In genomic region chr1:22045604-22046228, GRCh38 we compare ENCODE assay signal across 21 cellular contexts. TPM values are rescaled to one million over a fixed set of nuclear protein-coding genes. Genes with fewer than 3 reads are reported as not detected.
A peak's percentile ranks its signal among the peaks of the same experiment; 100 is the strongest.
DNase-seq lines count a peak whose midpoint lies in the region; ATAC-seq and TF ChIP-seq lines count a peak whose summit lies in the region.
"Had no signal": no experiment of that assay in that cellular context is flagged by ENCODE, and none has a peak within 500 bp of the region (broad histone marks: within the 10 kb centered on the region; RNA-seq: fewer than 3 reads in every experiment).

No MANE protein-coding gene starts in this region.

- peak overlapping the region; percentile 63 for H3K27ac Mint-ChIP-seq in activated CD4-positive, alpha-beta T cell treated with anti-CD3 and anti-CD28 coated beads for 36 hours
- H3K27ac Mint-ChIP-seq in stimulated activated memory B cell treated with anti-CD40 and anti-IgM and Interleukin-4, amounts not matched to agents 10 μg/mL and 1 μg/mL and 100 μg/mL, for 72 hours, result peak overlapping the region; percentile 2
- H3K27ac Mint-ChIP-seq: activated B cell treated with CpG ODN at 0.5 μM for 24 hours had no signal

- TF ChIP-seq CTCF in RWPE2 (IDR thresholded peaks at IDR 0.05; ENCODE audit: poor library complexity, severe bottlenecking), result no peak

- H3K27me3 ChIP-seq in RWPE2 (ENCODE audit: insufficient read depth, poor library complexity, severe bottlenecking) (no peaks in the 10 kb centered on the region), esophagus (ENCODE audit: control insufficient read depth in 1 of 2, insufficient read depth in 2 of 2, low read length in 2 of 2) (no peaks in the 10 kb centered on the region)

- 61 to 63% methylated on average over 2 of the region's 2 CpGs for WGBS in esophagus, 2 donors

- peaks cover 4% of the 10 kb centered on the region for H3K36me3 Mint-ChIP-seq in activated CD4-positive, alpha-beta T cell treated with anti-CD3 and anti-CD28 coated beads for 36 hours (ENCODE audit: low read depth)
- H3K36me3 Mint-ChIP-seq in stimulated activated memory B cell treated with anti-CD40 and anti-IgM and Interleukin-4, amounts not matched to agents 10 μg/mL and 1 μg/mL and 100 μg/mL, for 72 hours, result peaks cover 6% of the 10 kb centered on the region

- H3K27me3 Mint-ChIP-seq in activated CD4-positive, alpha-beta T cell treated with anti-CD3 and anti-CD28 coated beads for 36 hours, result no peaks in the 10 kb centered on the region
- no peaks in the 10 kb centered on the region for H3K27me3 Mint-ChIP-seq in stimulated activated memory B cell treated with anti-CD40 and anti-IgM and Interleukin-4, amounts not matched to agents 10 μg/mL and 1 μg/mL and 100 μg/mL, for 72 hours
- H3K27me3 Mint-ChIP-seq: activated B cell treated with CpG ODN at 0.5 μM for 24 hours had no signal

- POLR2A ChIA-PET in activated CD4-positive, alpha-beta T cell treated with anti-CD3 and anti-CD28 coated beads for 36 hours (lab: Charles Lee), result no interaction called here

- intact Hi-C loops in activated CD4-positive, alpha-beta T cell treated with anti-CD3 and anti-CD28 coated beads for 36 hours (cut with DNase I, micrococcal nuclease), result no loop called here
- intact Hi-C loops in posterior vena cava (cut with DNase I), result no loop called here

- H3K36me3 ChIP-seq in RWPE2 (ENCODE audit: low read depth) (no peaks in the 10 kb centered on the region), esophagus (ENCODE audit: control insufficient read depth in 2 of 2, insufficient read depth in 2 of 2, low read length in 1 of 2) (no peaks in the 10 kb centered on the region)

- peak overlapping the region; percentile 82 for H3K27ac ChIP-seq in RWPE2 (ENCODE audit: poor library complexity, severe bottlenecking)
- peak overlapping the region; percentile 43 to 61 for H3K27ac ChIP-seq in esophagus (ENCODE audit: low read depth in 2 of 2, low read length in 1 of 2)

- H3K4me1 ChIP-seq in RWPE2 (ENCODE audit: insufficient read depth, poor library complexity, severe bottlenecking) (peaks cover 44% of the 10 kb centered on the region), esophagus (ENCODE audit: control insufficient read depth in 2 of 2, insufficient read depth in 2 of 2, low read length in 1 of 2) (peaks cover 0 to 13% of the 10 kb centered on the region in 2 donors)

- no peak for DNase-seq in activated CD4-positive, alpha-beta T cell treated with anti-CD3 and anti-CD28 coated beads for 36 hours
- no peak for DNase-seq in activated CD4-positive, alpha-beta T cell treated with anti-CD3 and anti-CD28 coated beads for 4 hours
- no peak for DNase-seq in RWPE2 (ENCODE audit: low spot score)
- no peak for DNase-seq in stimulated activated CD4-positive, alpha-beta T cell treated with anti-CD3 and anti-CD28 coated beads, Interleukin-4, amount 100 ng/mL, for 24 hours
- DNase-seq in posterior vena cava (ENCODE audit: low spot score), result no peak
- DNase-seq: activated B cell treated with CpG ODN at 0.5 μM for 24 hours; activated CD8-positive, alpha-beta memory T cell treated with anti-CD3 and anti-CD28 coated beads, Interleukin-2, amount 50 U/mL, for 4 hours; GF-D8; head of caudate nucleus; MM.1S; NCI-H2081 treated with DMSO at 0.1 percent for 48 hours; NCI-H526 treated with DMSO at 0.1 percent for 48 hours had no signal

- H3K4me1 Mint-ChIP-seq in activated CD4-positive, alpha-beta T cell treated with anti-CD3 and anti-CD28 coated beads for 36 hours, result peaks cover 62% of the 10 kb centered on the region
- peaks cover 50% of the 10 kb centered on the region for H3K4me1 Mint-ChIP-seq in stimulated activated memory B cell treated with anti-CD40 and anti-IgM and Interleukin-4, amounts not matched to agents 10 μg/mL and 1 μg/mL and 100 μg/mL, for 72 hours

- H3K9me3 ChIP-seq in RWPE2 (ENCODE audit: severe bottlenecking) (no peaks in the 10 kb centered on the region), esophagus (ENCODE audit: control insufficient read depth in 2 of 2, insufficient read depth in 1 of 2, low read depth in 1 of 2, low read length in 1 of 2) (no peaks in the 10 kb centered on the region)

- peaks cover 4% of the 10 kb centered on the region for H3K9me3 Mint-ChIP-seq in activated CD4-positive, alpha-beta T cell treated with anti-CD3 and anti-CD28 coated beads for 36 hours (ENCODE audit: low read depth)
- H3K9me3 Mint-ChIP-seq in stimulated activated memory B cell treated with anti-CD40 and anti-IgM and Interleukin-4, amounts not matched to agents 10 μg/mL and 1 μg/mL and 100 μg/mL, for 72 hours, result peaks cover 4% of the 10 kb centered on the region

- no peak overlapping the region for H3K4me3 ChIP-seq in RWPE2 (ENCODE audit: severe bottlenecking)
- H3K4me3 ChIP-seq in esophagus (ENCODE audit: low read depth in 1 of 2, low read length in 2 of 2), result no peak overlapping the region
- H3K4me3 ChIP-seq: skin epidermis had no signal

- no peak overlapping the region for H3K4me3 Mint-ChIP-seq in activated CD4-positive, alpha-beta T cell treated with anti-CD3 and anti-CD28 coated beads for 36 hours
- no peak overlapping the region for H3K4me3 Mint-ChIP-seq in stimulated activated memory B cell treated with anti-CD40 and anti-IgM and Interleukin-4, amounts not matched to agents 10 μg/mL and 1 μg/mL and 100 μg/mL, for 72 hours
- H3K4me3 Mint-ChIP-seq: activated B cell treated with CpG ODN at 0.5 μM for 24 hours had no signal

- CTCF ChIA-PET in activated CD4-positive, alpha-beta T cell treated with anti-CD3 and anti-CD28 coated beads for 36 hours (lab: Charles Lee), result no interaction called here

- ATAC-seq in activated CD4-positive, alpha-beta T cell treated with anti-CD3 and anti-CD28 coated beads for 36 hours, result no peak
- ATAC-seq in RWPE2 (ENCODE audit: low read depth) (no peak), HG03469 (IDR thresholded peaks at IDR 0.05; ENCODE audit: unreplicated experiment) (no peak)
- ATAC-seq in stimulated activated memory B cell treated with anti-CD40 and anti-IgM and Interleukin-4, amounts not matched to agents 10 μg/mL and 1 μg/mL and 100 μg/mL, for 72 hours, result no peak

RNA-seq across cellular contexts. Expression of gene CDC42, which starts 6.8 kb away (rescaled TPM):
- 100 to 1,000 TPM; 298 to 339 TPM for total RNA-seq in activated CD4-positive, alpha-beta T cell treated with anti-CD3 and anti-CD28 coated beads for 36 hours
- polyA plus RNA-seq in esophagus, result 100 to 1,000 TPM; 100 to 138 TPM
- total RNA-seq in posterior vena cava, result 100 to 1,000 TPM; 214 to 262 TPM

RNA-seq across cellular contexts. Expression of gene CELA3A, which starts 44.3 kb away (rescaled TPM):
- total RNA-seq in activated CD4-positive, alpha-beta T cell treated with anti-CD3 and anti-CD28 coated beads for 36 hours, result not detected
- polyA plus RNA-seq in esophagus, result 1 to 10 TPM in 1 of 2 donors, under 1 TPM in 1; 0.47 to 2.6 TPM
- total RNA-seq in posterior vena cava, result 1 to 10 TPM in 1 of 2 donors, not detected in 1; 7.6 TPM
- total RNA-seq: A172, activated B cell treated with CpG ODN at 0.5 μM for 24 hours, endothelial cell of umbilical vein, kidney epithelial cell, mononuclear cell, osteocyte had no signal
- polyA plus RNA-seq: endothelial cell of umbilical vein had no signal
